Comparison of ENCODE assay signal across 16 cellular contexts in the genomic region with DNA sequence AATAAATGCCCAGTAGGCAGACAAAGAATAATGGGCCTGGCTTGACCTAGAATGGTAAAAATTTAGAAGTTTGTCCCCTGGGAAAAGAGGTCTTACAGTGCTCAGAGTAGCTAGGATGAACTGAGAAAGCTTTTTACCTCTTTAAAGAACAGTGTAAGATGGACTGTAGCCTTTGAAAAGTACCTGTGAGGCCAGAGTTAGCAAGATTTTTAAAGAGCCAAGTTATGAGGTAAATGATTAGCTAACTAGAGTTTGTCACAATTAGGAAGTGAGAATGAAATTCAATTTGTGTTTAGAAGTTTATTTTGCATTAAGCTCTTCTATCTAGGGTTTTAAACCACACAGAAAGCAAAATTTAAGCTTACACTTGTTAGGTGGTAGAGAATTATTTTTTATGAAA.
DNase-seq lines count a peak whose midpoint lies in the region; ATAC-seq and TF ChIP-seq lines count a peak whose summit lies in the region.
"Had no signal": no experiment of that assay in that cellular context is flagged by ENCODE, and none has a peak within 500 bp of the region (broad histone marks: within the 10 kb centered on the region; RNA-seq: fewer than 3 reads in every experiment).

No MANE protein-coding gene starts in this region.

- H3K27me3 Mint-ChIP-seq in activated CD4-positive, alpha-beta T cell treated with anti-CD3 and anti-CD28 coated beads, Interleukin-2, amount 10 ng/mL, durations not matched to agents 7 days and 5 days, result no peaks in the 10 kb centered on the region
- H3K27me3 Mint-ChIP-seq: stimulated activated naive CD8-positive, alpha-beta T cell treated with anti-CD3 and anti-CD28 coated beads, Interleukin-15, Interleukin-2, amounts not matched to agents 100 ng/mL and 50 ng/mL, for 24 hours had no signal

- H3K27ac ChIP-seq in colonic mucosa, result no peak overlapping the region

- ATAC-seq in GM18520 (IDR thresholded peaks at IDR 0.05; ENCODE audit: unreplicated experiment) (peak; percentile 80), GM21367 (IDR thresholded peaks at IDR 0.05; ENCODE audit: unreplicated experiment) (peak; percentile 75), HG02885 (IDR thresholded peaks at IDR 0.05; ENCODE audit: poor library complexity, unreplicated experiment) (peak; percentile 37), HG03469 (IDR thresholded peaks at IDR 0.05; ENCODE audit: unreplicated experiment) (peak; percentile 82)

- H3K36me3 ChIP-seq in colonic mucosa, result no peaks in the 10 kb centered on the region

- no peak for TF ChIP-seq CTCF in colonic mucosa (IDR thresholded peaks at IDR 0.05)

- no peaks in the 10 kb centered on the region for H3K36me3 Mint-ChIP-seq in activated CD4-positive, alpha-beta T cell treated with anti-CD3 and anti-CD28 coated beads, Interleukin-2, amount 10 ng/mL, durations not matched to agents 7 days and 5 days (ENCODE audit: low read depth)

- H3K9ac ChIP-seq in colonic mucosa (ENCODE audit: low read depth in 2 of 2, low read length in 2 of 2), result no peak overlapping the region

- CTCF ChIA-PET in activated CD4-positive, alpha-beta T cell treated with anti-CD3 and anti-CD28 coated beads, Interleukin-2, amount 10 ng/mL, durations not matched to agents 7 days and 5 days (lab: Charles Lee), result no interaction called here

- intact Hi-C loops in colonic mucosa (cut with DNase I), result no loop called here

- H3K4me1 ChIP-seq in colonic mucosa, result no peaks in the 10 kb centered on the region

- no peak for DNase-seq in activated CD4-positive, alpha-beta T cell treated with anti-CD3 and anti-CD28 coated beads, Interleukin-2, amount 10 ng/mL, durations not matched to agents 7 days and 5 days
- DNase-seq in retina (no peak), colonic mucosa (no peak), pons (ENCODE audit: low spot score) (no peak)
- DNase-seq: activated CD4-positive, alpha-beta T cell treated with anti-CD3 and anti-CD28 coated beads, Interleukin-2, amount 50 U/mL, for 48 hours; DMS 273 treated with DMSO at 0.1 percent for 48 hours; endodermal cell; GOT3; NCI-H510A treated with DMSO at 0.1 percent for 48 hours; stimulated activated CD4-positive, alpha-beta T cell treated with anti-CD3 and anti-CD28 coated beads, Interleukin-4, amount 100 ng/mL, for 1 hour; T-helper 2 cell had no signal

- no peak overlapping the region for H3K4me3 Mint-ChIP-seq in activated CD4-positive, alpha-beta T cell treated with anti-CD3 and anti-CD28 coated beads, Interleukin-2, amount 10 ng/mL, durations not matched to agents 7 days and 5 days
- H3K4me3 Mint-ChIP-seq: endodermal cell; stimulated activated naive CD8-positive, alpha-beta T cell treated with anti-CD3 and anti-CD28 coated beads, Interleukin-15, Interleukin-2, amounts not matched to agents 100 ng/mL and 50 ng/mL, for 24 hours had no signal

- H3K4me3 ChIP-seq in colonic mucosa, result no peak overlapping the region

- H3K9me3 ChIP-seq in colonic mucosa, result no peaks in the 10 kb centered on the region

- H3K27me3 ChIP-seq in colonic mucosa, result no peaks in the 10 kb centered on the region

- H3K9me3 Mint-ChIP-seq in activated CD4-positive, alpha-beta T cell treated with anti-CD3 and anti-CD28 coated beads, Interleukin-2, amount 10 ng/mL, durations not matched to agents 7 days and 5 days, result peaks cover under 1% of the 10 kb centered on the region

- POLR2A ChIA-PET in activated CD4-positive, alpha-beta T cell treated with anti-CD3 and anti-CD28 coated beads, Interleukin-2, amount 10 ng/mL, durations not matched to agents 7 days and 5 days (lab: Charles Lee), result no interaction called here

- H3K4me1 Mint-ChIP-seq in activated CD4-positive, alpha-beta T cell treated with anti-CD3 and anti-CD28 coated beads, Interleukin-2, amount 10 ng/mL, durations not matched to agents 7 days and 5 days, result no peaks in the 10 kb centered on the region

- no peak overlapping the region for H3K27ac Mint-ChIP-seq in activated CD4-positive, alpha-beta T cell treated with anti-CD3 and anti-CD28 coated beads, Interleukin-2, amount 10 ng/mL, durations not matched to agents 7 days and 5 days
- H3K27ac Mint-ChIP-seq: stimulated activated naive CD8-positive, alpha-beta T cell treated with anti-CD3 and anti-CD28 coated beads, Interleukin-15, Interleukin-2, amounts not matched to agents 100 ng/mL and 50 ng/mL, for 24 hours had no signal
